31 cellular contexts compared by ENCODE assay signal in the genomic region with DNA sequence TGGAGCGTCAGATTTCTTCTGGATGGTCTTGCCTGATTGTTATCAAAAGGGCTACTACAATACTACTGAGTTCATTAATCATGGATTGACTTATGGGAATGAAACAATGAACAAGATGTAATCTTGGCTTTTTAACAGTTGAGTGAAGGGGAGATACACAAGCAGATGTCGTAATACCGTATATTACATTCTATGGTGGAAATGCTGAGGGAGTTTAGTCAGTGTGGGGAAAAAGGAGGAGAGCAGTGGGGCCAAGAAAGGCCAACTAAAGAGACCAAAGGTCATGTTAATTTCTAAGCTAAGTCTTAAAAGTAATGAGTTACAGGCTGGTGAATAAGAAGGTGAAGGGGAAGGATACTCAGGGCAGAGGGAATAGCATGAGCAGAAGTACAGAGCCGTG.
"Had no signal": no experiment of that assay in that cellular context is flagged by ENCODE, and none has a peak within 500 bp of the region (broad histone marks: within the 10 kb centered on the region; RNA-seq: fewer than 3 reads in every experiment).

No MANE protein-coding gene starts in this region.

- H3K27ac Mint-ChIP-seq: dendritic cell treated with granulocyte-macrophage colony-stimulating factor and Interleukin-4, amounts not matched to agents 40 ng/mL and 50 ng/mL, for 4 days; endodermal cell; mesothelial cell of epicardium; stimulated activated naive CD8-positive, alpha-beta T cell treated with anti-CD3 and anti-CD28 coated beads, Interleukin-15, amount 100 ng/mL, for 72 hours had no signal

- H3K4me3 Mint-ChIP-seq: dendritic cell treated with granulocyte-macrophage colony-stimulating factor and Interleukin-4, amounts not matched to agents 40 ng/mL and 50 ng/mL, for 4 days; endodermal cell; mesothelial cell of epicardium; naive B cell; stimulated activated naive CD8-positive, alpha-beta T cell treated with anti-CD3 and anti-CD28 coated beads, Interleukin-15, amount 100 ng/mL, for 72 hours had no signal

- H3K4me1 ChIP-seq: colonic mucosa, esophagus muscularis mucosa, foreskin keratinocyte, gastroesophageal sphincter, heart left ventricle, left lung, suprapubic skin, transverse colon, upper lobe of right lung, uterus had no signal

- H3K4me1 Mint-ChIP-seq: endodermal cell; naive B cell; stimulated activated naive CD8-positive, alpha-beta T cell treated with anti-CD3 and anti-CD28 coated beads, Interleukin-15, amount 100 ng/mL, for 72 hours had no signal

- H3K36me3 ChIP-seq: colonic mucosa, pancreas, uterus had no signal

- H3K27me3 Mint-ChIP-seq: dendritic cell treated with granulocyte-macrophage colony-stimulating factor and Interleukin-4, amounts not matched to agents 40 ng/mL and 50 ng/mL, for 4 days; naive B cell; stimulated activated naive CD8-positive, alpha-beta T cell treated with anti-CD3 and anti-CD28 coated beads, Interleukin-15, amount 100 ng/mL, for 72 hours had no signal

- DNase-seq: colonic mucosa; effector CD8-positive, alpha-beta T cell; endodermal cell; foreskin keratinocyte; heart left ventricle; kidney; left cardiac atrium; left lung; mesenchymal stem cell; mucosa of descending colon; naive B cell; occipital lobe; pancreas; stimulated activated CD4-positive, alpha-beta T cell treated with anti-CD3 and anti-CD28 coated beads, Interleukin-12 subunit alpha, Interleukin-12 subunit beta, amount 100 ng/mL, for 4 hours; stimulated activated CD4-positive, alpha-beta T cell treated with anti-CD3 and anti-CD28 coated beads, Interleukin-1b, Interleukin-23, amount 100 ng/mL, for 48 hours; stimulated activated CD4-positive, alpha-beta T cell treated with anti-CD3 and anti-CD28 coated beads, Interleukin-4, amount 100 ng/mL, for 1 hour; stimulated activated CD8-positive, alpha-beta memory T cell treated with anti-CD3 and anti-CD28 coated beads, Interleukin-4, amount 100 ng/mL, for 48 hours; stimulated activated naive CD4-positive, alpha-beta T cell; stimulated activated naive CD8-positive, alpha-beta T cell treated with anti-CD3 and anti-CD28 coated beads, Interleukin-15, amount 100 ng/mL, for 72 hours; transverse colon; upper lobe of right lung; uterus had no signal

- H3K27ac ChIP-seq: colonic mucosa, epithelial cell of prostate, esophagus muscularis mucosa, foreskin keratinocyte, gastroesophageal sphincter, heart left ventricle, hepatocyte, left lung, pancreas, suprapubic skin, transverse colon, upper lobe of right lung, uterus had no signal

- H2AFZ ChIP-seq: hepatocyte had no signal

- H3K4me3 ChIP-seq: colonic mucosa, esophagus muscularis mucosa, gastroesophageal sphincter, heart left ventricle, hepatocyte, left lung, mucosa of descending colon, pancreas, smooth muscle cell, suprapubic skin, transverse colon, upper lobe of right lung, uterus had no signal

- H3K9me3 ChIP-seq: colonic mucosa, esophagus muscularis mucosa, gastroesophageal sphincter, heart left ventricle, left lung, mucosa of descending colon, pancreas, suprapubic skin, transverse colon, upper lobe of right lung, uterus had no signal

- H3K4me2 ChIP-seq: hepatocyte, smooth muscle cell had no signal

- ATAC-seq: foreskin keratinocyte; gastroesophageal sphincter; heart left ventricle; left cardiac atrium; left lung; mucosa of descending colon; pancreas; sciatic nerve; stimulated activated naive CD8-positive, alpha-beta T cell treated with anti-CD3 and anti-CD28 coated beads, Interleukin-15, amount 100 ng/mL, for 72 hours; upper lobe of right lung had no signal

- H3K27me3 ChIP-seq: colonic mucosa, esophagus muscularis mucosa, foreskin keratinocyte, gastroesophageal sphincter, heart left ventricle, hepatocyte, left lung, pancreas, suprapubic skin, transverse colon, upper lobe of right lung, uterus had no signal

- H3K9me3 Mint-ChIP-seq: dendritic cell treated with granulocyte-macrophage colony-stimulating factor and Interleukin-4, amounts not matched to agents 40 ng/mL and 50 ng/mL, for 4 days; endodermal cell; stimulated activated naive CD8-positive, alpha-beta T cell treated with anti-CD3 and anti-CD28 coated beads, Interleukin-15, amount 100 ng/mL, for 72 hours had no signal
